8 cellular contexts compared by ENCODE assay signal in genomic region chr3:51941798-51942602, GRCh38. TPM values are rescaled to one million over a fixed set of nuclear protein-coding genes. Genes with fewer than 3 reads are reported as not detected.
DNase-seq lines count a peak whose midpoint lies in the region; ATAC-seq and TF ChIP-seq lines count a peak whose summit lies in the region.

Gene PARP3, plus strand, starts transcription at chr3:51942363. Its CDS starts 993 bp downstream, at chr3:51943356.
A gene with protein sequence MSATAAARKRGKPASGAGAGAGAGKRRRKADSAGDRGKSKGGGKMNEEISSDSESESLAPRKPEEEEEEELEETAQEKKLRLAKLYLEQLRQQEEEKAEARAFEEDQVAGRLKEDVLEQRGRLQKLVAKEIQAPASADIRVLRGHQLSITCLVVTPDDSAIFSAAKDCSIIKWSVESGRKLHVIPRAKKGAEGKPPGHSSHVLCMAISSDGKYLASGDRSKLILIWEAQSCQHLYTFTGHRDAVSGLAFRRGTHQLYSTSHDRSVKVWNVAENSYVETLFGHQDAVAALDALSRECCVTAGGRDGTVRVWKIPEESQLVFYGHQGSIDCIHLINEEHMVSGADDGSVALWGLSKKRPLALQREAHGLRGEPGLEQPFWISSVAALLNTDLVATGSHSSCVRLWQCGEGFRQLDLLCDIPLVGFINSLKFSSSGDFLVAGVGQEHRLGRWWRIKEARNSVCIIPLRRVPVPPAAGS (minus strand): TSS chr3:51941904. CDS start chr3:51941867, 37 bp downstream.

- H3K9me3 ChIP-seq in colonic mucosa = no peaks in the 10 kb centered on the region

- DNase-seq in BJ (ENCODE audit: low read depth) (peak; percentile 100), GM19238 (ENCODE audit: insufficient read length, low spot score) (peak; percentile 99), NCI-H524 treated with DMSO at 0.1 percent for 48 hours (lab: John Stamatoyannopoulos, UW) (peak; percentile 98), colonic mucosa (peak; percentile 99)
- peak; percentile 100 for DNase-seq in activated CD4-positive, alpha-beta T cell treated with anti-CD3 and anti-CD28 coated beads for 48 hours
- peak; percentile 100 for DNase-seq in stimulated activated CD4-positive, alpha-beta T cell treated with anti-CD3 and anti-CD28 coated beads, Interleukin-1b, Interleukin-23, amount 100 ng/mL, for 48 hours

- CTCF ChIA-PET in BJ (lab: Yijun Ruan, JAX) = interaction anchor here (0.6 to 5.2 kb wide), 32 partner anchors 8 to 551 kb away, joined by 3 to 53 read pairs (median 5); partner anchors contain the start of genes ABHD14A, ABHD14B, ACY1 and GPR62

- H3K27ac ChIP-seq in colonic mucosa (peak within 1 kb of the TSS; percentile 97), layer of hippocampus (ENCODE audit: low read depth, low read length) (peak within 1 kb of the TSS; percentile 98)

- H3K9ac ChIP-seq in colonic mucosa (ENCODE audit: low read depth in 2 of 2, low read length in 2 of 2) = peak within 1 kb of the TSS; percentile 88 to 99

- POLR2A ChIA-PET in BJ (lab: Charles Lee) = interaction anchor here (0.5 to 1.1 kb wide), 5 partner anchors 11 to 260 kb away, joined by 3 to 6 read pairs (median 3); partner anchors contain the start of gene RPL29

- peak; percentile 100 for TF ChIP-seq CTCF in BJ (IDR thresholded peaks at IDR 0.05; ENCODE audit: insufficient read depth, low read depth, low read length)
- TF ChIP-seq CTCF in colonic mucosa (IDR thresholded peaks at IDR 0.05) = peak; percentile 98

- ATAC-seq in HG03457 (IDR thresholded peaks at IDR 0.05; ENCODE audit: unreplicated experiment) = peak; percentile 81

- H3K4me3 ChIP-seq in BJ (ENCODE audit: low read depth, low read length) (peak within 1 kb of the TSS; percentile 63), colonic mucosa (peak within 1 kb of the TSS; percentile 82)

- H3K4me1 ChIP-seq in colonic mucosa = peaks cover 13% of the 10 kb centered on the region

- H3K36me3 ChIP-seq in BJ (ENCODE audit: control insufficient read depth, insufficient read depth, low read length) = peaks cover 14% of the 10 kb centered on the region
- H3K36me3 ChIP-seq in colonic mucosa = no peaks in the 10 kb centered on the region

- intact Hi-C loops in colonic mucosa (cut with DNase I) = loop anchor here (5.0 kb wide), 1 partner anchor 185 kb away; no protein-coding TSS in a partner anchor

- H3K27me3 ChIP-seq in BJ (ENCODE audit: control insufficient read depth, insufficient read depth, low read length) (no peaks in the 10 kb centered on the region), colonic mucosa (no peaks in the 10 kb centered on the region), layer of hippocampus (ENCODE audit: control insufficient read depth, insufficient read depth, low read length) (no peaks in the 10 kb centered on the region)

RNA-seq across cellular contexts. Expression of gene PARP3, which starts in this region (rescaled TPM):
- 24.4 and 33.0 TPM in 2 replicates for polyA plus RNA-seq in BJ (2011; rRNA removed)
- 13.2 and 15.1 TPM in 2 replicates for polyA minus RNA-seq in BJ (2011; rRNA and poly(A)+ RNA removed)
- 10 to 100 TPM; 17.0 to 18.0 TPM for total RNA-seq in colonic mucosa

RNA-seq across cellular contexts. Expression of the second gene that starts in this region (rescaled TPM):
- 16.5 and 23.4 TPM in 2 replicates for polyA plus RNA-seq in BJ (2011; rRNA removed)
- 15.0 and 21.0 TPM in 2 replicates for polyA minus RNA-seq in BJ (2011; rRNA and poly(A)+ RNA removed)
- total RNA-seq in colonic mucosa = 10 to 100 TPM in 1 of 2 donors, 1 to 10 TPM in 1; 9.6 to 24.7 TPM

Comparison
In these comparisons a context has a peak if more than half of its experiments do, and no peak if none do; other contexts are left out.
1. Peak in every context shown above with its lines: DNase-seq, ATAC-seq, H3K4me3 ChIP-seq and H3K27ac ChIP-seq.